8 cellular contexts compared by ENCODE assay signal in genomic region chr19:3146677-3147100, GRCh38. TPM values are rescaled to one million over a fixed set of nuclear protein-coding genes. Genes with fewer than 3 reads are reported as not detected.
DNase-seq lines count a peak whose midpoint lies in the region; FAIRE-seq and TF ChIP-seq lines count a peak whose summit lies in the region.

No MANE protein-coding gene starts in this region.

- no peaks in the 10 kb centered on the region for H4K20me1 ChIP-seq in astrocyte (ENCODE audit: insufficient read depth, low read length)

- TF ChIP-seq CTCF in astrocyte (IDR thresholded peaks at IDR 0.05; ENCODE audit: insufficient read depth, low read depth, low read length): peak; percentile 39
- peak; percentile 56 for TF ChIP-seq CTCF in mesothelial cell of epicardium (IDR thresholded peaks at IDR 0.05; ENCODE audit: unreplicated experiment)
- TF ChIP-seq CTCF in thyroid gland (IDR thresholded peaks at IDR 0.05): peak in 4 of 6 experiments; percentile 28 to 54 (median 32)

- WGBS in thyroid gland, 2 donors: 71 to 75% methylated on average over 5 of the region's 5 CpGs

- no peak for FAIRE-seq in astrocyte (lab: Jason Lieb, UNC)

- no peaks in the 10 kb centered on the region for H3K79me2 ChIP-seq in astrocyte (ENCODE audit: insufficient read depth, low read length)

- H3K4me2 ChIP-seq in astrocyte (ENCODE audit: low read length): no peak overlapping the region

- intact Hi-C loops in thyroid gland (cut with DNase I): no loop called here

- no peaks in the 10 kb centered on the region for H3K36me3 ChIP-seq in astrocyte (ENCODE audit: insufficient read depth, low read length)
- H3K36me3 ChIP-seq in thyroid gland: no peaks in the 10 kb centered on the region

- no peaks in the 10 kb centered on the region for H3K9me3 Mint-ChIP-seq in astrocyte (ENCODE audit: unreplicated experiment)
- no peaks in the 10 kb centered on the region for H3K9me3 Mint-ChIP-seq in mesothelial cell of epicardium

- H3K27me3 ChIP-seq in astrocyte (ENCODE audit: insufficient read depth, low read length) (no peaks in the 10 kb centered on the region), thyroid gland (no peaks in the 10 kb centered on the region)

- H3K4me1 Mint-ChIP-seq in astrocyte (ENCODE audit: low read depth, unreplicated experiment): no peaks in the 10 kb centered on the region
- H3K4me1 Mint-ChIP-seq in mesothelial cell of epicardium: no peaks in the 10 kb centered on the region

- H3K36me3 Mint-ChIP-seq in astrocyte (ENCODE audit: low read depth, unreplicated experiment): no peaks in the 10 kb centered on the region
- H3K36me3 Mint-ChIP-seq in mesothelial cell of epicardium: no peaks in the 10 kb centered on the region

- H3K27me3 Mint-ChIP-seq in astrocyte (ENCODE audit: low read depth, unreplicated experiment) (peaks cover 13% of the 10 kb centered on the region), mesothelial cell of epicardium (ENCODE audit: low read depth) (peaks cover 20% of the 10 kb centered on the region)

- no peak overlapping the region for H2AFZ ChIP-seq in astrocyte (ENCODE audit: low read depth, low read length)

- H3K4me1 ChIP-seq in astrocyte (ENCODE audit: insufficient read depth, low read length): peaks cover 9% of the 10 kb centered on the region
- peaks cover 0 to 4% of the 10 kb centered on the region in 2 donors for H3K4me1 ChIP-seq in thyroid gland

- peak; percentile 49 for DNase-seq in ELF-1 (ENCODE audit: low read depth, low spot score)
- DNase-seq in T-helper 2 cell: peak; percentile 35 to 63 (median 54)
- no peak for DNase-seq in astrocyte (ENCODE audit: low read depth)
- DNase-seq in mesothelial cell of epicardium (ENCODE audit: low spot score in 2 of 2, unreplicated experiment in 2 of 2): peak in 1 of 2 experiments; percentile 51
- DNase-seq in thyroid gland: no peak
- DNase-seq in kidney glomerular epithelial cell (lab: John Stamatoyannopoulos, UW): no peak
- no peak for DNase-seq in NCI-H2227 treated with DMSO at 0.1 percent for 48 hours (lab: John Stamatoyannopoulos, UW)
- DNase-seq in dedifferentiated amniotic fluid mesenchymal stem cell (ENCODE audit: extremely low spot score): no peak

- H3K27ac Mint-ChIP-seq in astrocyte (ENCODE audit: unreplicated experiment): no peak overlapping the region
- H3K27ac Mint-ChIP-seq in mesothelial cell of epicardium: no peak overlapping the region

- H3K27ac ChIP-seq in astrocyte (ENCODE audit: low read depth, low read length) (no peak overlapping the region), thyroid gland (no peak overlapping the region)

- H3K4me3 Mint-ChIP-seq in astrocyte (ENCODE audit: unreplicated experiment) (no peak overlapping the region), mesothelial cell of epicardium (no peak overlapping the region)

- TF ChIP-seq POLR2A in thyroid gland (IDR thresholded peaks at IDR 0.05): no peak

- H3K4me3 ChIP-seq in astrocyte (ENCODE audit: insufficient read depth, low read depth, low read length) (no peak overlapping the region), thyroid gland (replicated peaks in 1 of 3) (no peak overlapping the region)

- no peaks in the 10 kb centered on the region for H3K9me3 ChIP-seq in astrocyte (ENCODE audit: insufficient read depth, low read depth, low read length)
- H3K9me3 ChIP-seq in thyroid gland: no peaks in the 10 kb centered on the region

- H3K9ac ChIP-seq in astrocyte (ENCODE audit: low read length): no peak overlapping the region

RNA-seq across cellular contexts. Expression of gene GNA15, which starts 10.9 kb away (rescaled TPM):
- total RNA-seq in astrocyte (not detected in 2 replicates), mesothelial cell of epicardium (0.09 to 0.13 TPM (median 0.13 TPM) in 3 replicates), thyroid gland (1 to 10 TPM in 3 of 4 donors, under 1 TPM in 1; 0.88 to 4.6 (median 2.1) TPM)

RNA-seq across cellular contexts. Expression of gene S1PR4, which starts 31.9 kb away (rescaled TPM):
- not detected in 2 replicates for total RNA-seq in astrocyte
- total RNA-seq in mesothelial cell of epicardium: not detected in 3 replicates
- 1 to 10 TPM; 2.1 to 5.4 (median 3.4) TPM for total RNA-seq in thyroid gland

RNA-seq across cellular contexts. Expression of gene NCLN, which starts 39.0 kb away (rescaled TPM):
- total RNA-seq in astrocyte (95.8 and 97.3 TPM in 2 replicates), mesothelial cell of epicardium (51.2 to 53.0 TPM (median 51.5 TPM) in 3 replicates), thyroid gland (10 to 100 TPM; 30.8 to 48.5 (median 37.2) TPM)

RNA-seq across cellular contexts. Expression of gene GNA11, which starts 52.5 kb away (rescaled TPM):
- total RNA-seq in astrocyte: 39.9 and 41.0 TPM in 2 replicates
- 35.9 to 40.0 TPM (median 36.3 TPM) in 3 replicates for total RNA-seq in mesothelial cell of epicardium
- total RNA-seq in thyroid gland: 10 to 100 TPM; 49.9 to 69.6 (median 63.8) TPM

Comparison
In these comparisons a context has a peak if more than half of its experiments do, and no peak if none do; other contexts are left out.
1. DNase-seq: peak in ELF-1 (single experiment) and T-helper 2 cell (5 of 5); none in astrocyte (single experiment), thyroid gland (0 of 2), kidney glomerular epithelial cell (single experiment), NCI-H2227 treated with DMSO at 0.1 percent for 48 hours (single experiment) and dedifferentiated amniotic fluid mesenchymal stem cell (single experiment).
2. Peak in every context shown above with its lines, with median percentiles within 50 percentile points of each other: CTCF ChIP-seq.